ENCODE assay signal across 8 cellular contexts in genomic region chr16:66511615-66512500, GRCh38. TPM values are rescaled to one million over a fixed set of nuclear protein-coding genes. Genes with fewer than 3 reads are reported as not detected.
DNase-seq lines count a peak whose midpoint lies in the region; ATAC-seq and TF ChIP-seq lines count a peak whose summit lies in the region.

No MANE protein-coding gene starts in this region.

- POLR2A ChIA-PET in HEK293T (lab: Yijun Ruan, JAX) = interaction anchor here (0.7 kb wide), 1 partner anchor 57 kb away, joined by 4 read pairs; no protein-coding TSS in a partner anchor

- CTCF ChIA-PET in HEK293T (lab: Yijun Ruan, JAX) = interaction anchor here (1.3 kb wide), 1 partner anchor 9 kb away, joined by 3 read pairs; no protein-coding TSS in a partner anchor

- peaks cover 7 to 80% (median 51%) of the 10 kb centered on the region in 4 donors for H3K4me1 ChIP-seq in tibial nerve

- TF ChIP-seq POLR2A in tibial nerve (IDR thresholded peaks at IDR 0.05) = no peak

- H3K36me3 ChIP-seq in tibial nerve = peaks cover 0 to 26% (median 0%) of the 10 kb centered on the region in 3 donors

- WGBS in tibial nerve, 2 donors = 33 to 46% methylated on average over 13 of the region's 13 CpGs

- peak overlapping the region; percentile 56 to 78 (median 66) for H3K27ac ChIP-seq in tibial nerve

- no peak overlapping the region for H3K4me3 ChIP-seq in astrocyte of the cerebellum (ENCODE audit: low read depth, low read length)
- no peak overlapping the region for H3K4me3 ChIP-seq in tibial nerve

- no peaks in the 10 kb centered on the region for H3K27me3 ChIP-seq in tibial nerve

- DNase-seq in DMS53 (lab: John Stamatoyannopoulos, UW) (peak; percentile 35), DMS53 treated with DMSO at 0.1 percent for 48 hours (lab: John Stamatoyannopoulos, UW; ENCODE audit: unreplicated experiment) (no peak), astrocyte of the cerebellum (ENCODE audit: low read depth) (peak; percentile 61), iPS-NIHi11 (ENCODE audit: low spot score) (peak; percentile 63), tibial nerve (ENCODE audit: low spot score in 2 of 2) (peak in 1 of 2 donors; percentile 46), HEK293T (ENCODE audit: extremely low spot score) (no peak)
- no peak for DNase-seq in activated effector memory CD4-positive, alpha-beta T cell treated with anti-CD3 and anti-CD28 coated beads, Interleukin-2, amount 50 U/mL, for 16 hours

- no peak for ATAC-seq in GM21390 (IDR thresholded peaks at IDR 0.05; ENCODE audit: unreplicated experiment)

- H3K9me3 ChIP-seq in tibial nerve = no peaks in the 10 kb centered on the region

- TF ChIP-seq CTCF in astrocyte of the cerebellum (IDR thresholded peaks at IDR 0.05; ENCODE audit: low read depth, low read length, missing control alignments) (no peak), tibial nerve (IDR thresholded peaks at IDR 0.05) (peak in 1 of 5 experiments; percentile 14)

- in situ Hi-C loops in astrocyte of the cerebellum (cut with HindIII; ENCODE audit: low sequenced_read_pairs) = loop anchor here (5.0 kb wide), 1 partner anchor 95 kb away; no protein-coding TSS in a partner anchor

- peak in 1 of 2 donors; percentile 53 for TF ChIP-seq EP300 in tibial nerve (IDR thresholded peaks at IDR 0.05)

TF ChIP-seq in HEK293T, 16 proteins besides CTCF, POLR2A, EP300 and RAD21:
- no peak for TF ChIP-seq FOXK2 (IDR thresholded peaks at IDR 0.05)

RNA-seq across cellular contexts. Expression of gene TK2, which starts 38.1 kb away (rescaled TPM):
- total RNA-seq in tibial nerve = 10 to 100 TPM; 42.3 to 81.8 (median 64.7) TPM

RNA-seq across cellular contexts. Expression of gene CKLF, which starts 40.5 kb away (rescaled TPM):
- total RNA-seq in tibial nerve = 10 to 100 TPM; 31.8 to 75.4 (median 35.6) TPM

RNA-seq across cellular contexts. Expression of gene CMTM1, which starts 54.4 kb away (rescaled TPM):
- 1 to 10 TPM in 3 of 4 donors, not detected in 1; 2.0 to 5.1 (median 2.1) TPM for total RNA-seq in tibial nerve

Comparison
In these comparisons a context has a peak if more than half of its experiments do, and no peak if none do; other contexts are left out.
1. DNase-seq: peak in DMS53 (single experiment), astrocyte of the cerebellum (single experiment) and iPS-NIHi11 (single experiment); none in DMS53 treated with DMSO at 0.1 percent for 48 hours (single experiment), activated effector memory CD4-positive, alpha-beta T cell treated with anti-CD3 and anti-CD28 coated beads, Interleukin-2, amount 50 U/mL, for 16 hours (single experiment) and HEK293T (single experiment).